Comparison of ENCODE assay signal across 30 cellular contexts in genomic region chr1:78437941-78438340, GRCh38. TPM values are rescaled to one million over a fixed set of nuclear protein-coding genes. Genes with fewer than 3 reads are reported as not detected.
"Had no signal": no experiment of that assay in that cellular context is flagged by ENCODE, and none has a peak within 500 bp of the region (broad histone marks: within the 10 kb centered on the region; RNA-seq: fewer than 3 reads in every experiment).

No MANE protein-coding gene starts in this region.

- H3K36me3 ChIP-seq: brain microvascular endothelial cell, cardiac muscle cell, MG63 had no signal

- H3K27ac ChIP-seq: brain microvascular endothelial cell, cardiac muscle cell, PC-9, RWPE1 had no signal

- H3K27me3 ChIP-seq: brain microvascular endothelial cell, cardiac muscle cell, MG63 had no signal

- H3K9me3 ChIP-seq: MG63 had no signal

- H3K4me3 ChIP-seq: cardiac muscle cell, MG63, PC-9 had no signal

- ATAC-seq: activated CD8-positive, alpha-beta T cell treated with anti-CD3 and anti-CD28 coated beads for 36 hours; activated naive CD8-positive, alpha-beta T cell treated with anti-CD3 and anti-CD28 coated beads, Interleukin-2, amount 50 U/mL, for 24 hours had no signal

- DNase-seq: activated CD4-positive, alpha-beta T cell treated with anti-CD3 and anti-CD28 coated beads, Interleukin-2, amount 10 ng/mL, durations not matched to agents 24 days and 14 days; activated CD4-positive, alpha-beta T cell treated with anti-CD3 and anti-CD28 coated beads, Interleukin-2, amount 50 U/mL, for 4 hours; activated CD8-positive, alpha-beta T cell treated with anti-CD3 and anti-CD28 coated beads for 36 hours; activated effector memory CD4-positive, alpha-beta T cell treated with Interleukin-2 at 50 U/mL for 16 hours; activated naive CD4-positive, alpha-beta T cell treated with anti-CD3 and anti-CD28 coated beads, Interleukin-2, amount 10 ng/mL, durations not matched to agents 7 days and 5 days; activated naive CD8-positive, alpha-beta T cell treated with anti-CD3 and anti-CD28 coated beads, Interleukin-2, amount 50 U/mL, for 24 hours; activated T-cell treated with anti-CD3 and anti-CD28 coated beads, Interleukin-2, amount 50 U/mL, for 24 hours; anterior cingulate cortex; Kasumi-1; KG1; MG63; NCI-H1048; NCI-H1105 treated with DMSO at 0.1 percent for 48 hours; NCI-H1436 treated with DMSO at 0.1 percent for 48 hours; NCI-H1694 treated with DMSO at 0.1 percent for 48 hours; NCI-H2029; NCI-H345; NCI-H510A; NCI-H526; NCI-H748 treated with DMSO at 0.1 percent for 48 hours; NK-92 treated with Interleukin-12 subunit alpha and Interleukin-12 subunit beta, amount 100 ng/mL, for 24 hours; PC-9; Right ventricle myocardium superior; T1000 had no signal

RNA-seq across cellular contexts. Expression of gene PTGFR, which starts 52.8 kb away (rescaled TPM):
- total RNA-seq: activated CD4-positive, alpha-beta T cell treated with anti-CD3 and anti-CD28 coated beads, Interleukin-2, amount 10 ng/mL, durations not matched to agents 24 days and 14 days; activated CD8-positive, alpha-beta memory T cell treated with anti-CD3 and anti-CD28 coated beads for 36 hours; activated CD8-positive, alpha-beta T cell treated with anti-CD3 and anti-CD28 coated beads for 36 hours; cardiac muscle cell; PC-9; T-helper 1 cell treated with Interleukin-12 subunit alpha and Interleukin-12 subunit beta and Interleukin-4 antibody, amounts not matched to agents 30 ng/mL and 1 ng/mL, for 36 hours; T-helper 2 cell treated with Interferon-gamma antibody and Interleukin-4, amounts not matched to agents 100 ng/mL and 5 ng/mL, for 36 hours had no signal
- polyA plus RNA-seq: cardiac muscle cell had no signal
